ENCODE assay signal across 1 cellular context in the genomic region with DNA sequence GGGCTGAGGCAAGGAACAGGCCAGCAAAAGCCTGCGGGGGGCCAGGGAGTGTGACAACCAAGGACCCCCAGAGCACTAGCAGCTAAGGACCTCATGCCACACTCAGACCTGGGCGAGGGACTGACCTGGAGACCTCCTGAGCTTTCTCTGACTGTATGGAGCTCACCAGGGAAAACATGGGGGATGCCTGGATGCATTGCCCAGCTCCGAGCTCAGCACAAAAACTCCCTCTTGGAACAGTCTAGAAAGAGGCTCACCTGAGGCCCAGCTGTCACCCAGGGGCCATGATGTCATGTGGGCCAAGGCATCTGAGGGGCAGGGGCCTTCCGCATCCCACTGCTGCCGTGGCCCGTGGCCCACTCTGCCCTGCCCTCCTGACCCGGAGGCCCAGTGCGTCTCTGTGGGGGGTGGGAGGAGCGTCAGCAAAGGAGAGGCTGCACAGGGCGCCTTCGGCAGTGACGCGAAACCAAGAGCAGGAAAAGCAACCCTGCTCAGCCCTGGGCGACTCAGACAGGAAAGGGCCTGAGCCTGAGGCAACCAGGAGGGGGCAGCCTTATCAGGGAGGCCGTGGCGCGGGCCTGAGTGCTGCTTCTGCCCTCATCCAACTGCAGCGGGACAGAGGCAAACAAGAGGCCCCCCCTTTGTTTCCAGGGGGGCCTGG.
TF ChIP-seq lines count a peak whose summit lies in the region.

No MANE protein-coding gene starts in this region.

TF ChIP-seq in HepG2, 621 proteins besides CTCF, POLR2A, EP300 and RAD21 (continued from another document):
- TF ChIP-seq, protein P1, sequence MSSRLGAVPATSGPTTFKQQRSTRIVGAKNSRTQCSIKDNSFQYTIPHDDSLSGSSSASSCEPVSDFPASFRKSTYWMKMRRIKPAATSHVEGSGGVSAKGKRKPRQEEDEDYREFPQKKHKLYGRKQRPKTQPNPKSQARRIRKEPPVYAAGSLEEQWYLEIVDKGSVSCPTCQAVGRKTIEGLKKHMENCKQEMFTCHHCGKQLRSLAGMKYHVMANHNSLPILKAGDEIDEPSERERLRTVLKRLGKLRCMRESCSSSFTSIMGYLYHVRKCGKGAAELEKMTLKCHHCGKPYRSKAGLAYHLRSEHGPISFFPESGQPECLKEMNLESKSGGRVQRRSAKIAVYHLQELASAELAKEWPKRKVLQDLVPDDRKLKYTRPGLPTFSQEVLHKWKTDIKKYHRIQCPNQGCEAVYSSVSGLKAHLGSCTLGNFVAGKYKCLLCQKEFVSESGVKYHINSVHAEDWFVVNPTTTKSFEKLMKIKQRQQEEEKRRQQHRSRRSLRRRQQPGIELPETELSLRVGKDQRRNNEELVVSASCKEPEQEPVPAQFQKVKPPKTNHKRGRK (CRISPR knock-in tag; IDR thresholded peaks at IDR 0.05), result no peak
- TF ChIP-seq KLF6 (CRISPR knock-in tag; IDR thresholded peaks at IDR 0.05) (no peak), ZNF382 (CRISPR knock-in tag; IDR thresholded peaks at IDR 0.05; ENCODE audit: borderline replicate concordance) (no peak), TCF7L2 (IDR thresholded peaks at IDR 0.05; ENCODE audit: low read depth, low read length) (no peak), CBX5 (CRISPR knock-in tag; IDR thresholded peaks at IDR 0.05; ENCODE audit: borderline replicate concordance) (no peak), ZNF615 (CRISPR knock-in tag; IDR thresholded peaks at IDR 0.05; ENCODE audit: borderline replicate concordance) (no peak)
- TF ChIP-seq, protein P2, sequence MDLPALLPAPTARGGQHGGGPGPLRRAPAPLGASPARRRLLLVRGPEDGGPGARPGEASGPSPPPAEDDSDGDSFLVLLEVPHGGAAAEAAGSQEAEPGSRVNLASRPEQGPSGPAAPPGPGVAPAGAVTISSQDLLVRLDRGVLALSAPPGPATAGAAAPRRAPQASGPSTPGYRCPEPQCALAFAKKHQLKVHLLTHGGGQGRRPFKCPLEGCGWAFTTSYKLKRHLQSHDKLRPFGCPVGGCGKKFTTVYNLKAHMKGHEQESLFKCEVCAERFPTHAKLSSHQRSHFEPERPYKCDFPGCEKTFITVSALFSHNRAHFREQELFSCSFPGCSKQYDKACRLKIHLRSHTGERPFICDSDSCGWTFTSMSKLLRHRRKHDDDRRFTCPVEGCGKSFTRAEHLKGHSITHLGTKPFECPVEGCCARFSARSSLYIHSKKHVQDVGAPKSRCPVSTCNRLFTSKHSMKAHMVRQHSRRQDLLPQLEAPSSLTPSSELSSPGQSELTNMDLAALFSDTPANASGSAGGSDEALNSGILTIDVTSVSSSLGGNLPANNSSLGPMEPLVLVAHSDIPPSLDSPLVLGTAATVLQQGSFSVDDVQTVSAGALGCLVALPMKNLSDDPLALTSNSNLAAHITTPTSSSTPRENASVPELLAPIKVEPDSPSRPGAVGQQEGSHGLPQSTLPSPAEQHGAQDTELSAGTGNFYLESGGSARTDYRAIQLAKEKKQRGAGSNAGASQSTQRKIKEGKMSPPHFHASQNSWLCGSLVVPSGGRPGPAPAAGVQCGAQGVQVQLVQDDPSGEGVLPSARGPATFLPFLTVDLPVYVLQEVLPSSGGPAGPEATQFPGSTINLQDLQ (CRISPR knock-in tag; IDR thresholded peaks at IDR 0.05), result no peak
